8 cellular contexts compared by ENCODE assay signal in the genomic region with DNA sequence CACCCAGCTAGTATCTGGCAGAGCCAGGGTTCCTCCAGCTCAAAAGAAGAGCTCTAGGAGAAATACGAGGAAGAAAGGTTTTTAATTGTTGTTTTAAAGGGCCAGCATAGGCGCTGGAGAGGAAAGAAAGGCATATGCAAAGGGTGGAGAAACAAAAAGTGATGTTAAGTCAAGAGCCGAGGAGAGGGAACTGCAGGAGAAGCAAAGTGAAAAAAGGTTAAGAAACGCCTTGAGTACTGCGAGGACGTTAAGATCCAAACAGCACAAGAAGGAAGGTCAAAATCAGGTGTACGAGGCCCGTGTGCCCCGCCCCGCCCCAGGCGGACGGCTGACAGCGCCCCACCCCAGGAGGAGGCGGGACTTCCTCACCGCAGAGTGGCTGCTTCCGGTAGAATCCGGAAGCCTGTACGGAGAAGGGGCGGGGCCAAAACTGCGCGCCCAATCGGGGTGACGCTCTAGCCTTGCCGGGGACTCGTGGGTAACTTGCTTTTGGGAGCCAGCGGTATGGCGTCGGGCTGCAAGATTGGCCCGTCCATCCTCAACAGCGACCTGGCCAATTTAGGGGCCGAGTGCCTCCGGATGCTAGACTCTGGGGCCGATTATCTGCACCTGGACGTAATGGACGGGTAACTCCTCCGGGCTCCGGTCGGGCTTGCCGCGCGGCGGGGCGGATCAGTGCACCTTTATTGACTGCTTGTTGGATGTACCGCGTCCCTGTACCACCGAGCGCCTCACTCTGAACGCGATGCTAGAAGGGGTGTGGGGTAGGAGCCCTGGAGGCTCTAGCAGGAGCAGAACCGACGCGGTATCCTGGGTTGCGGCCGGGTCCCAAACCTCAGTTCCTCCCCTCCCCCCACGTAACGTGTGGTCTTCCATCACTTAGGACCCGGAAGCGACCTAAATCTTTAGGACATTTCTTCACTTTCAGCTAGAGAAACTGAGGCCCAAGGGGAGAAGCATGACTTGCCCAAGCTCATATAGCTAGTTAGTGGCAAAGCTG. TPM values are rescaled to one million over a fixed set of nuclear protein-coding genes. Genes with fewer than 3 reads are reported as not detected.
DNase-seq lines count a peak whose midpoint lies in the region; ATAC-seq, FAIRE-seq and TF ChIP-seq lines count a peak whose summit lies in the region.

A gene (plus strand): TSS at position 481 of the 1,000 bp plus-strand sequence. CDS start 24 bp downstream, at position 505.

- H4K20me1 ChIP-seq in OCI-LY7 (ENCODE audit: insufficient read depth, low read length) (peaks cover 41% of the 10 kb centered on the region), endothelial cell of umbilical vein (replicated peaks; ENCODE audit: control insufficient read depth, extremely low read depth, insufficient read depth, low read length) (peaks cover 3% of the 10 kb centered on the region)

- peak within 1 kb of the TSS; percentile 79 for H3K9ac ChIP-seq in endothelial cell of umbilical vein (replicated peaks; ENCODE audit: extremely low read depth, insufficient read depth, low read length)

- DNase-seq in D721Med (ENCODE audit: insufficient read length, low spot score) (peak; percentile 55), HuH-7.5 (ENCODE audit: low spot score) (peak; percentile 65), OCI-LY7 (ENCODE audit: low spot score) (peak; percentile 97), activated T-cell treated with anti-CD3 and anti-CD28 coated beads for 1 hour (ENCODE audit: low read depth) (peak; percentile 98), endothelial cell of umbilical vein (ENCODE audit: low read depth, low spot score) (peak; percentile 95), midbrain (lab: John Stamatoyannopoulos, UW) (peak; percentile 96)
- DNase-seq in stimulated activated CD8-positive, alpha-beta memory T cell treated with anti-CD3 and anti-CD28 coated beads, Interleukin-2, amount 100 ng/mL, for 1 hour (ENCODE audit: low read depth in 2 of 2), result peak; percentile 95 to 96

- peak; percentile 99 for ATAC-seq in GM21526 (IDR thresholded peaks at IDR 0.05; ENCODE audit: low FRiP score, unreplicated experiment)

- intact Hi-C loops in OCI-LY7 (cut with micrococcal nuclease; ENCODE audit: unreplicated experiment), result loop anchor here (1.0 to 5.0 kb wide), 3 partner anchors 169 to 1975 kb away; a partner anchor contains a TSS
- intact Hi-C loops in endothelial cell of umbilical vein (cut with micrococcal nuclease), result loop anchor here (1.0 to 10.0 kb wide), 2 partner anchors 169 to 472 kb away; a partner anchor contains a TSS

- H3K9me3 ChIP-seq in OCI-LY7 (ENCODE audit: low read length), result no peaks in the 10 kb centered on the region
- H3K9me3 ChIP-seq in endothelial cell of umbilical vein (replicated peaks; ENCODE audit: control insufficient read depth, insufficient read depth, low read length), result no peaks in the 10 kb centered on the region

- H3K4me3 ChIP-seq in OCI-LY7 (ENCODE audit: low read depth, low read length, poor library complexity, severe bottlenecking) (peak within 1 kb of the TSS; percentile 89), endothelial cell of umbilical vein (replicated peaks in 1 of 3; ENCODE audit: insufficient read depth in 1 of 3, low read depth in 1 of 3, low read length in 3 of 3) (peak within 1 kb of the TSS; percentile 83 to 98 (median 95))

- BruUV-seq in OCI-LY7 (replicated peaks; lab: Mats Ljungman, UMichigan), result no TSS peak
- TSS peak; percentile 58 for BruUV-seq in endothelial cell of umbilical vein (replicated peaks; lab: Mats Ljungman, UMichigan)

- POLR2A ChIA-PET in OCI-LY7 (lab: Charles Lee) (interaction anchor here (0.7 to 1.5 kb wide), 9 partner anchors 8 to 278 kb away, joined by 3 to 9 read pairs (median 3); no protein-coding TSS in a partner anchor), endothelial cell of umbilical vein (lab: Charles Lee) (interaction anchor here (0.6 kb wide), 1 partner anchor 12 kb away, joined by 3 read pairs; no protein-coding TSS in a partner anchor)

- CTCF ChIA-PET in OCI-LY7 (lab: Charles Lee; ENCODE audit: unreplicated experiment) (no interaction called here), endothelial cell of umbilical vein (lab: Charles Lee) (interaction anchor here (0.9 to 1.9 kb wide), 2 partner anchors 12 to 196 kb away, joined by 3 to 4 read pairs; no protein-coding TSS in a partner anchor)

- peak within 1 kb of the TSS; percentile 96 for H3K4me2 ChIP-seq in OCI-LY7 (ENCODE audit: low read length)
- peak within 1 kb of the TSS; percentile 92 for H3K4me2 ChIP-seq in endothelial cell of umbilical vein (ENCODE audit: insufficient read depth, low read length)

- H3K9me2 ChIP-seq in OCI-LY7 (ENCODE audit: insufficient read depth, low read length), result no peaks in the 10 kb centered on the region

- H3K27me3 ChIP-seq in endothelial cell of umbilical vein (ENCODE audit: control insufficient read depth in 2 of 2, insufficient read depth in 2 of 2, low read length in 2 of 2), result no peaks in the 10 kb centered on the region

- dilution Hi-C loops in endothelial cell of umbilical vein (cut with MboI; ENCODE audit: extremely low pct_ligation_motif_present, low sequenced_read_pairs), result no loop called here

- H3K79me2 ChIP-seq in OCI-LY7 (ENCODE audit: insufficient read depth, low read depth, low read length) (peaks cover 49% of the 10 kb centered on the region), endothelial cell of umbilical vein (ENCODE audit: control insufficient read depth, insufficient read depth, low read length) (peaks cover 50% of the 10 kb centered on the region)

- H2AFZ ChIP-seq in OCI-LY7 (ENCODE audit: low read length) (peak within 1 kb of the TSS; percentile 98), endothelial cell of umbilical vein (ENCODE audit: low read depth, low read length) (peak within 1 kb of the TSS; percentile 98)

- FAIRE-seq in D721Med (lab: Jason Lieb, UNC) (no peak), endothelial cell of umbilical vein (lab: Jason Lieb, UNC) (peak; percentile 93)

- H3K9me1 ChIP-seq in endothelial cell of umbilical vein (replicated peaks; ENCODE audit: control insufficient read depth, extremely low read depth, insufficient read depth, low read length), result no peaks in the 10 kb centered on the region

- peaks cover 38% of the 10 kb centered on the region for H3K4me1 ChIP-seq in OCI-LY7 (ENCODE audit: insufficient read depth, low read length, poor library complexity, severe bottlenecking)
- H3K4me1 ChIP-seq in endothelial cell of umbilical vein (ENCODE audit: control insufficient read depth, extremely low read depth, insufficient read depth, low read length), result peaks cover 26% of the 10 kb centered on the region

- peaks cover 42% of the 10 kb centered on the region for H3K36me3 ChIP-seq in OCI-LY7 (ENCODE audit: insufficient read depth, low read length)
- H3K36me3 ChIP-seq in endothelial cell of umbilical vein (ENCODE audit: control insufficient read depth in 2 of 2, extremely low read depth in 1 of 2, insufficient read depth in 2 of 2, low read length in 2 of 2), result no peaks in the 10 kb centered on the region

- peak within 1 kb of the TSS; percentile 58 for H3K27ac ChIP-seq in OCI-LY7 (ENCODE audit: low read depth, low read length, poor library complexity, severe bottlenecking)
- peak within 1 kb of the TSS; percentile 50 for H3K27ac ChIP-seq in endothelial cell of umbilical vein (ENCODE audit: insufficient read depth, low read depth, low read length)

- no peak for TF ChIP-seq CTCF in D721Med (IDR thresholded peaks at IDR 0.05; ENCODE audit: insufficient read depth, missing control alignments)
- TF ChIP-seq CTCF in OCI-LY7 (conservative IDR thresholded peaks at IDR 0.05; ENCODE audit: low read length), result no peak
- no peak for TF ChIP-seq CTCF in endothelial cell of umbilical vein (IDR thresholded peaks at IDR 0.05; ENCODE audit: extremely low read depth in 1 of 2, insufficient read depth in 1 of 2, low read depth in 1 of 2, low read length in 2 of 2)

- TF ChIP-seq POLR2A in endothelial cell of umbilical vein (IDR thresholded peaks at IDR 0.05; ENCODE audit: low read depth, low read length), result peak; percentile 92

TF ChIP-seq in endothelial cell of umbilical vein, 7 proteins besides CTCF, POLR2A, EP300 and RAD21:
- peak; percentile 88 for TF ChIP-seq POLR2AphosphoS5 (IDR thresholded peaks at IDR 0.05; ENCODE audit: insufficient read depth, low read depth, low read length)
- TF ChIP-seq MYC (IDR thresholded peaks at IDR 0.05; ENCODE audit: low read depth, low read length), result no peak
- no peak for TF ChIP-seq EZH2 (IDR thresholded peaks at IDR 0.05; ENCODE audit: borderline replicate concordance, low read depth, low read length, severe bottlenecking)
- TF ChIP-seq JUN (IDR thresholded peaks at IDR 0.05; ENCODE audit: borderline replicate concordance, insufficient read depth, insufficient read length, low read depth), result no peak
- no peak for TF ChIP-seq GATA2 (IDR thresholded peaks at IDR 0.05; ENCODE audit: insufficient read depth, insufficient read length, low read depth, low read length)
- TF ChIP-seq, protein P1, sequence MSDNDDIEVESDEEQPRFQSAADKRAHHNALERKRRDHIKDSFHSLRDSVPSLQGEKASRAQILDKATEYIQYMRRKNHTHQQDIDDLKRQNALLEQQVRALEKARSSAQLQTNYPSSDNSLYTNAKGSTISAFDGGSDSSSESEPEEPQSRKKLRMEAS (IDR thresholded peaks at IDR 0.05; ENCODE audit: insufficient read depth, insufficient read length), result peak; percentile 39
- no peak for TF ChIP-seq FOS (IDR thresholded peaks at IDR 0.05; ENCODE audit: borderline replicate concordance, insufficient read depth, low read length)

RNA-seq across cellular contexts. Expression of the gene that starts here (rescaled TPM):
- total RNA-seq in OCI-LY7 (2014; rRNA removed; shearing (Covaris generic)), result 63.5 and 75.1 TPM in 2 replicates
- 71.1 and 83.5 TPM in 2 replicates for total RNA-seq in OCI-LY7 (2022)
- 59.7 and 60.7 TPM in 2 replicates for total RNA-seq in endothelial cell of umbilical vein
- 65.1 and 97.4 TPM in 2 replicates for polyA plus RNA-seq in endothelial cell of umbilical vein
- 66.0 and 81.5 TPM in 2 replicates for polyA plus RNA-seq in endothelial cell of umbilical vein (2011; cell fraction: cytosol; rRNA removed)
- 32.9 and 47.4 TPM in 2 replicates for polyA plus RNA-seq in endothelial cell of umbilical vein (2011; cell fraction: nucleus; rRNA removed)
- 49.5 and 70.9 TPM in 2 replicates for polyA plus RNA-seq in endothelial cell of umbilical vein (2012)
- 107 and 122 TPM in 2 replicates for polyA minus RNA-seq in endothelial cell of umbilical vein
- 54.0 TPM for polyA minus RNA-seq in endothelial cell of umbilical vein (2011; cell fraction: cytosol; rRNA and poly(A)+ RNA removed)
- polyA minus RNA-seq in endothelial cell of umbilical vein (2011; cell fraction: nucleus; rRNA and poly(A)+ RNA removed), result 30.8 and 44.8 TPM in 2 replicates

Comparison
In these comparisons a context has a peak if more than half of its experiments do, and no peak if none do; other contexts are left out.
1. Peak in every context shown above with its lines: DNase-seq, ATAC-seq, H3K4me3 ChIP-seq and H3K27ac ChIP-seq.